Comparison of ENCODE assay signal across 8 cellular contexts in genomic region chr5:178113841-178114324, GRCh38. TPM values are rescaled to one million over a fixed set of nuclear protein-coding genes. Genes with fewer than 3 reads are reported as not detected.
DNase-seq lines count a peak whose midpoint lies in the region; ATAC-seq and TF ChIP-seq lines count a peak whose summit lies in the region.

No MANE protein-coding gene starts in this region.

- peak overlapping the region; percentile 97 for H3K27ac Mint-ChIP-seq in T-helper 17 cell

- no peaks in the 10 kb centered on the region for H3K9me3 ChIP-seq in T-helper 17 cell (ENCODE audit: control insufficient read depth, low read length, poor library complexity, severe bottlenecking)

- TF ChIP-seq CTCF in fibroblast of pulmonary artery (IDR thresholded peaks at IDR 0.05; ENCODE audit: low read length, missing control alignments) = no peak
- TF ChIP-seq CTCF in retinal pigment epithelial cell (conservative IDR thresholded peaks at IDR 0.05; ENCODE audit: low read depth, low read length) = no peak

- peaks cover 31% of the 10 kb centered on the region for H3K4me1 Mint-ChIP-seq in T-helper 17 cell

- H3K4me3 Mint-ChIP-seq in T-helper 17 cell = peak overlapping the region; percentile 92

- H3K4me3 ChIP-seq in fibroblast of pulmonary artery (replicated peaks; ENCODE audit: low read depth, low read length) (peak overlapping the region; percentile 24), retinal pigment epithelial cell (ENCODE audit: low read length) (peak overlapping the region; percentile 32)

- peak; percentile 25 for DNase-seq in NCI-H345 (lab: John Stamatoyannopoulos, UW)
- no peak for DNase-seq in NCI-H345 treated with DMSO at 0.1 percent for 48 hours (lab: John Stamatoyannopoulos, UW; ENCODE audit: unreplicated experiment)
- no peak for DNase-seq in T-helper 17 cell
- no peak for DNase-seq in fibroblast of pulmonary artery (ENCODE audit: low read depth)
- no peak for DNase-seq in retinal pigment epithelial cell (ENCODE audit: low read depth)
- DNase-seq in NCI-H187 (lab: John Stamatoyannopoulos, UW) = no peak
- DNase-seq in cortex of kidney (lab: John Stamatoyannopoulos, UW) = no peak

- ATAC-seq in T-helper 17 cell (no peak), GM19035 (IDR thresholded peaks at IDR 0.05; ENCODE audit: unreplicated experiment) (no peak)

- no peaks in the 10 kb centered on the region for H3K27me3 Mint-ChIP-seq in T-helper 17 cell

- H3K36me3 Mint-ChIP-seq in T-helper 17 cell (ENCODE audit: low read depth) = no peaks in the 10 kb centered on the region

RNA-seq across cellular contexts. Expression of gene N4BP3, which starts 0.6 kb away (rescaled TPM):
- 1 to 10 TPM; 8.5 to 9.0 TPM for total RNA-seq in T-helper 17 cell

RNA-seq across cellular contexts. Expression of gene RMND5B, which starts 16.9 kb away (rescaled TPM):
- total RNA-seq in T-helper 17 cell = 10 to 100 TPM; 14.7 to 15.3 TPM

RNA-seq across cellular contexts. Expression of gene NHP2, which starts 39.8 kb away (rescaled TPM):
- total RNA-seq in T-helper 17 cell = 10 to 100 TPM; 62.2 to 62.4 TPM
